8 cellular contexts compared by ENCODE assay signal in the genomic region with DNA sequence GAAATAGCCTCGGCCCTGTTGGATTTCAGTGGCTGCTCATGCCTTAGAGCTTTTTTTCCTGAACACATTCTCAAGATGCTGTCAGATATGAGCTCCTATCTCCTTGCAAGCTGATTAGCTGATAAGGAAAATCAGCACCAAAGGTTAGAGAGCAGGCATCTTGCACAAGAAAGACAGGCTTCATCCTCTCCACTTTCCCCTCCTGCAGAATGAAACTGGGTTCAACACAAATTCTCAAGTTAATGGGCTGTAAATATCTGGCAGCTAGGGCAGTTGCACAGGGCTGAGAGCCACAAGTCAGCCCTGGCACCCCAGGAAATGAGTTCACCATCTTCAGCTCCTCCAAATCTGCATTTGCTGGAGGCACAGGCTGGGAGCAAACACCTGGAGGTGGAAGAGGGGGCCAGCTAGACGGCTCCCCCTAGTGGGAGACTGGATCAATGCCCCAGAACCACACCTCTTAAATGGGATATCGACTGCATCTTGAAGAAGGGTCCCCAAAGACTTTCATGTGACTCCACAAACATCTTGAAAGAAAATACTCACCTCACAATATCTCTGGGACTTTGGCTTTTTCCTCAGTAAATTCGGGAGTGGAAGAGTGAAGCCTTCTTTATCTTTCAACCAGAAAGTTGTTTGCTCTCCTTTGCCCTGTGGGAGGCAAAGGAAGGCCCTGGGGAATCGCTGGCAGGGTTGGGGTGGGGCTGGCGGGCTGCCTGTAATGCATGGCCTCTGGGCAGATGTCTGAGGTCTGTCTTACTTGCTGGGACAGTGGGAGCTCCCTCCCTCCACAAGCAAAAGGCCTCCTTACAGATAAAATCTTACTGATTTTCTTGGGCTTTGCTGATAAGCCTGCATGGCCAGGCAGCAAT. TPM values are rescaled to one million over a fixed set of nuclear protein-coding genes. Genes with fewer than 3 reads are reported as not detected.
DNase-seq lines count a peak whose midpoint lies in the region; ATAC-seq and TF ChIP-seq lines count a peak whose summit lies in the region.

No MANE protein-coding gene starts in this region.

- no peak overlapping the region for H4K8ac ChIP-seq in neuronal stem cell (ENCODE audit: low read depth, low read length)

- no peak overlapping the region for H3K14ac ChIP-seq in neuronal stem cell (ENCODE audit: low read length)

- DNase-seq in DMS53 treated with DMSO at 0.1 percent for 48 hours (lab: John Stamatoyannopoulos, UW; ENCODE audit: unreplicated experiment) (peak; percentile 23), fibroblast of lung (ENCODE audit: low read depth in 2 of 2) (peak; percentile 14 to 26), neuronal stem cell (ENCODE audit: low spot score) (peak; percentile 44), activated gamma-delta T cell treated with Interleukin-2 at 50 U/mL for 16 hours (no peak)
- peak; percentile 47 for DNase-seq in activated CD4-positive, alpha-beta T cell treated with anti-CD3 and anti-CD28 coated beads for 48 hours

- H2BK15ac ChIP-seq in neuronal stem cell (ENCODE audit: low read length) = no peak overlapping the region

- H3K4me3 ChIP-seq in KMS-11 (IDR thresholded peaks at IDR 0.05; ENCODE audit: insufficient read depth, low read depth, low read length) (no peak overlapping the region), fibroblast of lung (replicated peaks in 1 of 4; ENCODE audit: control extremely low read depth in 1 of 4, insufficient read depth in 1 of 4, low read depth in 3 of 4, low read length in 4 of 4) (no peak overlapping the region), neuronal stem cell (ENCODE audit: low read length in 2 of 2) (no peak overlapping the region)

- no CpG with 5 or more reads among the region's 6 CpGs for WGBS in neuronal stem cell (ENCODE audit: extremely low coverage in 2 of 2, insufficient read length in 2 of 2, insufficient replicate concordance in 1 of 2), 2 donors

- H4K91ac ChIP-seq in neuronal stem cell (ENCODE audit: low read depth, low read length, poor library complexity) = no peak overlapping the region

- H3K27me3 ChIP-seq in KMS-11 (ENCODE audit: insufficient read depth, low read depth) = no peaks in the 10 kb centered on the region
- H3K27me3 ChIP-seq in fibroblast of lung (ENCODE audit: control insufficient read depth, insufficient read depth, low read length) = no peaks in the 10 kb centered on the region
- no peaks in the 10 kb centered on the region for H3K27me3 ChIP-seq in neuronal stem cell (ENCODE audit: control insufficient read depth in 3 of 3, insufficient read depth in 3 of 3, low read depth in 1 of 3, low read length in 3 of 3)

- no peak overlapping the region for H2AK5ac ChIP-seq in neuronal stem cell (ENCODE audit: low read depth, low read length)

- ATAC-seq in GM19438 (IDR thresholded peaks at IDR 0.05; ENCODE audit: low read depth, unreplicated experiment) (peak; percentile 58), HG03521 (IDR thresholded peaks at IDR 0.05; ENCODE audit: unreplicated experiment) (no peak)

- TF ChIP-seq CTCF in KMS-11 (conservative IDR thresholded peaks at IDR 0.05; ENCODE audit: low read depth, low read length) (peak; percentile 80), fibroblast of lung (conservative IDR thresholded peaks at IDR 0.05 in 1 of 2, IDR thresholded peaks at IDR 0.05 in 1 of 2; ENCODE audit: low read depth in 1 of 2, low read length in 2 of 2) (peak; percentile 71 to 88)

- H3K9ac ChIP-seq in KMS-11 (no peak overlapping the region), fibroblast of lung (ENCODE audit: insufficient read depth, low read length) (no peak overlapping the region), neuronal stem cell (ENCODE audit: low read depth, low read length, poor library complexity) (no peak overlapping the region)

- H3K36me3 ChIP-seq in KMS-11 (ENCODE audit: insufficient read depth) = no peaks in the 10 kb centered on the region
- no peaks in the 10 kb centered on the region for H3K36me3 ChIP-seq in fibroblast of lung (ENCODE audit: control insufficient read depth, insufficient read depth, low read length)
- H3K36me3 ChIP-seq in neuronal stem cell (replicated peaks in 1 of 2; ENCODE audit: control insufficient read depth in 2 of 2, insufficient read depth in 2 of 2, low read length in 2 of 2) = no peaks in the 10 kb centered on the region

- H3K4me1 ChIP-seq in KMS-11 (ENCODE audit: low read depth, poor library complexity, severe bottlenecking) (no peaks in the 10 kb centered on the region), fibroblast of lung (ENCODE audit: control insufficient read depth, extremely low read depth, insufficient read depth, low read length) (no peaks in the 10 kb centered on the region), neuronal stem cell (ENCODE audit: control insufficient read depth in 2 of 2, insufficient read depth in 1 of 2, low read depth in 1 of 2, low read length in 2 of 2) (no peaks in the 10 kb centered on the region)

- no peak overlapping the region for H2AFZ ChIP-seq in KMS-11 (ENCODE audit: low read depth)
- no peak overlapping the region for H2AFZ ChIP-seq in fibroblast of lung (ENCODE audit: low read length)
- peak overlapping the region; percentile 37 for H2AFZ ChIP-seq in neuronal stem cell (ENCODE audit: low read length)

- H3K4me2 ChIP-seq in KMS-11 (no peak overlapping the region), fibroblast of lung (ENCODE audit: extremely low read depth, insufficient read depth, low read length) (no peak overlapping the region), neuronal stem cell (ENCODE audit: insufficient read depth, low read length, poor library complexity, severe bottlenecking) (no peak overlapping the region)

- H2BK12ac ChIP-seq in neuronal stem cell (ENCODE audit: low read length) = no peak overlapping the region

- H3K9me3 ChIP-seq in fibroblast of lung (ENCODE audit: control insufficient read depth, insufficient read depth, low read depth, low read length) (no peaks in the 10 kb centered on the region), neuronal stem cell (replicated peaks in 1 of 2; ENCODE audit: control insufficient read depth in 2 of 2, insufficient read depth in 1 of 2, low read depth in 1 of 2, low read length in 2 of 2) (no peaks in the 10 kb centered on the region)

- H3K18ac ChIP-seq in neuronal stem cell (ENCODE audit: low read length) = no peak overlapping the region

- no peak overlapping the region for H2BK5ac ChIP-seq in neuronal stem cell (ENCODE audit: low read length)

- H3K79me2 ChIP-seq in KMS-11 (ENCODE audit: insufficient read depth, low read depth) (no peaks in the 10 kb centered on the region), fibroblast of lung (ENCODE audit: control insufficient read depth, insufficient read depth, low read length) (no peaks in the 10 kb centered on the region)

- H3K23ac ChIP-seq in neuronal stem cell (ENCODE audit: low read depth, low read length, poor library complexity) = no peak overlapping the region

- H3K27ac ChIP-seq in KMS-11 (no peak overlapping the region), fibroblast of lung (ENCODE audit: insufficient read depth, low read length) (no peak overlapping the region), neuronal stem cell (replicated peaks; ENCODE audit: low read length) (no peak overlapping the region)

- H2BK120ac ChIP-seq in neuronal stem cell (ENCODE audit: low read depth, low read length) = no peak overlapping the region

- H3K79me1 ChIP-seq in neuronal stem cell (ENCODE audit: low read depth, low read length) = no peaks in the 10 kb centered on the region

- no peak overlapping the region for H3K4ac ChIP-seq in neuronal stem cell (ENCODE audit: low read length)

- H4K20me1 ChIP-seq in KMS-11 (ENCODE audit: insufficient read depth) = no peaks in the 10 kb centered on the region
- no peaks in the 10 kb centered on the region for H4K20me1 ChIP-seq in fibroblast of lung (ENCODE audit: control insufficient read depth, extremely low read depth, insufficient read depth, low read length)

RNA-seq across cellular contexts. Expression of gene TECTB, which starts 24.7 kb away (rescaled TPM):
- not detected in 2 replicates for total RNA-seq in fibroblast of lung
- not detected in 2 replicates for polyA plus RNA-seq in fibroblast of lung
- polyA plus RNA-seq in fibroblast of lung (2012) = not detected in 2 replicates
- polyA minus RNA-seq in fibroblast of lung (ENCODE audit: low replicate concordance) = not detected in 2 replicates
- polyA plus RNA-seq in neuronal stem cell (2013, experiment 1 of 2) = not detected
- not detected for polyA plus RNA-seq in neuronal stem cell (2013, experiment 2 of 2)
